In the genomic region with DNA sequence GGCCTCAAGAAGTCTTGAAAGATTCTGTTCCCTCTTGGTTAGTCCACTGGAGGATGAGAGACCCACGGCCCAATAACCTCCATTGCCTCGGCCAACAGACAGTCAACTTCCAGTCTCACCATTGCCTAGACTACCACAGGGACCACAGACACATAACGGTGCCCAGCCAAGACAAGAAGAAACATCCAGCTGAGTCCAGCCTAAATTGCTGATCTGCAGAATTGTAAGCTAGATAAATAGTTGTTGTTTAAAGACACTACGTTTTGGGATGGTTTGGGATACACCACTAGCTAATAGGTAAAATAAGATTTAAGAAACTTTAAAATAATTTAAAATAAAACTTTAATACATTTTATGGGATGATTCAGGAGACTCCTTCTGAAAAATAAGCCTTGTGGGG, we compare ENCODE assay signal across 8 cellular contexts.
"Had no signal": no experiment of that assay in that cellular context is flagged by ENCODE, and none has a peak within 500 bp of the region (broad histone marks: within the 10 kb centered on the region; RNA-seq: fewer than 3 reads in every experiment).

No MANE protein-coding gene starts in this region.

- DNase-seq: IMR-90, KBM-7, KG1 had no signal

- H3K4me2 ChIP-seq: KMS-11 had no signal

- H3K4me1 Mint-ChIP-seq: IgD-negative memory B cell had no signal

- H3K36me3 Mint-ChIP-seq: IgD-negative memory B cell had no signal

- H3K4me3 Mint-ChIP-seq: IgD-negative memory B cell had no signal

- ATAC-seq: K562 had no signal

- H3K9ac ChIP-seq: KMS-11 had no signal

- H3K27ac Mint-ChIP-seq: IgD-negative memory B cell had no signal

- H3K27ac ChIP-seq: HL-60, KMS-11 had no signal

- FAIRE-seq: HTR-8/SVneo, K562 had no signal

- H3K27me3 Mint-ChIP-seq: IgD-negative memory B cell had no signal

- H3K4me3 ChIP-seq: K562 had no signal
